Comparison of ENCODE assay signal across 8 cellular contexts in the genomic region with DNA sequence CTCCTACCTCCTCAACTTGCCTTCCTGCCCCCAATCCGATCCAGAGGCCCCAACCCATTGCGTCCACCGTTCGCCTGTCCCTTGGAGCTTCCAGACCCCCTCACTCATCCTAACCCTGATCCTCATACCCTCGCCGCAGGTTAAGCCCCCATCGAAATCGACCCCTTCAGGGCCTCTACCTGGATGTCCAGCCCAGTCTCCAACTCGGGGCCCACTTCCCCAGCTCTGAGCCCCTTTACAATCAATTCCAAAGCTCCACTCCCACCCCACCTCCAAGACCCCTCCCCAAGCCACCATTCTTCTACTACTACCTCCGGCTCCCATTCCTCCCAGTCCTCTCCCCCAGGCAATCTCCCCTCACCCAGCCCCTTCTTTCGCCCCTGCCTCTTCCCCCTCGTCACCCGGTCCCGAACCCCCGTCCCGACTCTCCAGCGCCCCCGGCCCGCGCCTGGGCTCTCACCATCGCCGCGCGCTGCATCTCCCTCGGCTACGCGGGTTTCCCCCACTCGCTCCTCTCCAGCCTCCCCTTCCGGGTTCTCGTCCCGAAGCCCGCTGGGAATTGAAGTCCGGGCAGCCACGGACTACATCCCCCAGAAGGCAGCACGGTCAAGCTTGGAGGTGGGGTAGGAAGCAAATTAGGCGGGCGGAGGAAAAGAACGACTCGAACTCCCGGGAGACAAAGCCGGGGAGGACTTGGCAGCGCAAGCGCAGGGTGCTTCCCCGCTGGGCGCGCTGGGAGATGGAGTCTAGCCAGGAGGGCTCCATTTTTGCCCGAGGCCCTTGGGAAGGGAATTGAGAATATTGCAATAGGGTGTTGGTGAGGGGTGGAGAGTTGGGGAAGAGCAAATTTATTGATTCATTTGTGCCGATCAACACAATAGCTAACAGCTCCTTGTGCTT. TPM values are rescaled to one million over a fixed set of nuclear protein-coding genes. Genes with fewer than 3 reads are reported as not detected.
DNase-seq lines count a peak whose midpoint lies in the region; ATAC-seq and TF ChIP-seq lines count a peak whose summit lies in the region.

A gene with protein sequence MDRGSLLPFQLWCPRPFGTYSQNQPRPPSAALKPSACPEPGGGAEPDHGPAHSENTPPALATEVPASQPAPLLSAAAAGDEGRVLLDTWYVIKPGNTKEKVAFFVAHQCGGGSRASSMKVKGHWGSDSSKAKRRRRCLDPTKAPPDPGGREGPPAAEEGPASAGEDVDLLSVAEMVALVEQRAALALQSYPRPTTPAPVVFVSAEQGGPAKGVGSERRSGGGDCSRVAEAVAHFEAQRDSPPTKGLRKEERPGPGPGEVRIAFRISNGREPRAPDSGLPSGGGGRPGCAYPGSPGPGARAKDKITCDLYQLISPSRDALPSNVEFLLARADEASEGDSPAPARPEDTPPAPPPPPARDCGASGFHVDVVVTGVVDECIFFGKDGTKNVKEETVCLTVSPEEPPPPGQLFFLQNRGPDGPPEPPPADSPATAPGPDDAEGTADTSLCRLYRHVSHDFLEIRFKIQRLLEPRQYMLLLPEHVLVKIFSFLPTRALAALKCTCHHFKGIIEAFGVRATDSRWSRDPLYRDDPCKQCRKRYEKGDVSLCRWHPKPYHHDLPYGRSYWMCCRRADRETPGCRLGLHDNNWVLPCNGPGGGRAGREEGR (minus strand): TSS at position 508 of the 900 bp plus-strand sequence. CDS start 17,401 bp downstream, outside the sequence.

- H3K14ac ChIP-seq in IMR-90 (replicated peaks; ENCODE audit: low read depth, low read length) = peak within 1 kb of the TSS; percentile 67

- peak within 1 kb of the TSS; percentile 70 for H3K4ac ChIP-seq in IMR-90 (ENCODE audit: low read depth, low read length)

- in situ Hi-C loops in IMR-90 (cut with MboI; ENCODE audit: low sequenced_read_pairs) = no loop called here

- peak within 1 kb of the TSS; percentile 80 for H4K5ac ChIP-seq in IMR-90 (ENCODE audit: low read depth, low read length)

- peaks cover 26 to 46% of the 10 kb centered on the region in 2 experiments for H3K79me1 ChIP-seq in IMR-90 (ENCODE audit: low read depth in 1 of 2, low read length in 2 of 2)

- peak within 1 kb of the TSS; percentile 61 for H3K56ac ChIP-seq in IMR-90 (ENCODE audit: extremely low read depth, insufficient read depth, low read length)

- H2BK120ac ChIP-seq in IMR-90 (ENCODE audit: low read depth, low read length) = peak within 1 kb of the TSS; percentile 31; the same call in 1 of the 2 replicates

- H3K4me1 ChIP-seq in IMR-90 (ENCODE audit: control insufficient read depth, insufficient read depth, low read length) = peaks cover 3% of the 10 kb centered on the region; the same call in 1 of the 2 replicates

- H3K27ac ChIP-seq in IMR-90 (ENCODE audit: insufficient read depth, low read length) = peak within 1 kb of the TSS; percentile 50

- H2AK9ac ChIP-seq in IMR-90 (replicated peaks; ENCODE audit: low read depth, low read length, poor library complexity) = peak within 1 kb of the TSS; percentile 95

- H3K27me3 ChIP-seq in IMR-90 (ENCODE audit: control insufficient read depth, insufficient read depth, low read length) = no peaks in the 10 kb centered on the region

- H3K18ac ChIP-seq in IMR-90 (ENCODE audit: low read depth, low read length) = no peak within 1 kb of the TSS

- peak; percentile 8; the same call in 1 of the 2 replicates for TF ChIP-seq RAD21 in IMR-90 (IDR thresholded peaks at IDR 0.05; ENCODE audit: low read length)

- TF ChIP-seq CTCF in IMR-90 (conservative IDR thresholded peaks at IDR 0.05; ENCODE audit: low read depth, low read length) = peak; percentile 35

- peak within 1 kb of the TSS; percentile 37 for H4K91ac ChIP-seq in IMR-90 (ENCODE audit: insufficient read depth, low read depth, low read length)

- peak; percentile 86 for ATAC-seq in GM21515 (IDR thresholded peaks at IDR 0.05; ENCODE audit: unreplicated experiment)
- peak; percentile 99 for ATAC-seq in IMR-90 (ENCODE audit: low read depth)

- dilution Hi-C loops in IMR-90 (cut with HindIII; ENCODE audit: low sequenced_read_pairs, unreplicated experiment) = no loop called here

- H3K4me3 ChIP-seq in IMR-90 (ENCODE audit: insufficient read depth, low read depth, low read length) = peak within 1 kb of the TSS; percentile 89

- peak within 1 kb of the TSS; percentile 26 for H2BK5ac ChIP-seq in IMR-90 (ENCODE audit: low read depth, low read length, poor library complexity, severe bottlenecking)

- H2BK15ac ChIP-seq in IMR-90 (ENCODE audit: low read depth, low read length) = peak within 1 kb of the TSS; percentile 11; the same call in 2 of the 3 replicates

- intact Hi-C loops in IMR-90 (cut with micrococcal nuclease) = loop anchor here (2.0 kb wide), 1 partner anchor 36 kb away; no protein-coding TSS in a partner anchor

- H3K23ac ChIP-seq in IMR-90 (ENCODE audit: low read depth, low read length) = peak within 1 kb of the TSS; percentile 86

- peak within 1 kb of the TSS; percentile 96 for H2AK5ac ChIP-seq in IMR-90 (ENCODE audit: low read depth, low read length)

- 1% methylated on average over 28 of the region's 48 CpGs; no CpG with 5 or more reads in 1 of the 2 experiments for WGBS in IMR-90 (ENCODE audit: extremely low coverage in 2 of 2, insufficient read length in 1 of 2), 2 experiments

- peak within 1 kb of the TSS; percentile 86 for H2AFZ ChIP-seq in IMR-90 (replicated peaks; ENCODE audit: low read length, poor library complexity)

- H3K36me3 ChIP-seq in IMR-90 (ENCODE audit: control insufficient read depth, insufficient read depth, low read length) = no peaks in the 10 kb centered on the region

- H3K9me3 ChIP-seq in IMR-90 (ENCODE audit: control insufficient read depth, insufficient read depth, low read length) = no peaks in the 10 kb centered on the region

- H2BK20ac ChIP-seq in IMR-90 (ENCODE audit: low read depth, low read length) = no peak within 1 kb of the TSS

- peaks cover 3% of the 10 kb centered on the region for H3K9me1 ChIP-seq in IMR-90 (ENCODE audit: insufficient read depth, low read length)

- peak within 1 kb of the TSS; percentile 92 for H3K9ac ChIP-seq in IMR-90 (ENCODE audit: low read depth, low read length)

- peak; percentile 98 for DNase-seq in DMS 273 treated with DMSO at 0.1 percent for 48 hours (lab: John Stamatoyannopoulos, UW)
- peak; percentile 98 for DNase-seq in IMR-90
- DNase-seq in OCI-M1 (lab: John Stamatoyannopoulos, UW) = peak; percentile 99
- peak; percentile 94 for DNase-seq in activated T-cell treated with anti-CD3 and anti-CD28 coated beads for 24 hours (ENCODE audit: low read depth)
- peak; percentile 96 for DNase-seq in epidermal melanocyte (ENCODE audit: insufficient read length, low spot score)
- peak; percentile 96 for DNase-seq in middle frontal gyrus (ENCODE audit: extremely low spot score, low spot score)
- DNase-seq in stimulated activated CD8-positive, alpha-beta memory T cell treated with anti-CD3 and anti-CD28 coated beads, Interleukin-2, amount 100 ng/mL, for 48 hours (ENCODE audit: low read depth in 2 of 2) = peak; percentile 84 to 92

- peak within 1 kb of the TSS; percentile 95 to 96 for H4K8ac ChIP-seq in IMR-90 (ENCODE audit: low read depth in 2 of 2, low read length in 2 of 2)

- BruUV-seq in IMR-90 (replicated peaks; lab: Mats Ljungman, UMichigan) = no TSS peak

- H3K4me2 ChIP-seq in IMR-90 (ENCODE audit: low read depth, low read length) = peak within 1 kb of the TSS; percentile 90

- peaks cover 2% of the 10 kb centered on the region; the same call in 1 of the 2 replicates for H4K20me1 ChIP-seq in IMR-90 (ENCODE audit: insufficient read depth, low read length)

- peak; percentile 65; the same call in 1 of the 2 replicates for TF ChIP-seq POLR2A in IMR-90 (IDR thresholded peaks at IDR 0.05; ENCODE audit: low read depth, low read length)

- POLR2A ChIA-PET in IMR-90 (lab: Charles Lee; ENCODE audit: unreplicated experiment) = interaction anchor here (0.6 to 1.3 kb wide), 3 partner anchors 13 to 617 kb away, joined by 5 to 20 read pairs (median 5); no protein-coding TSS in a partner anchor

- CTCF ChIA-PET in IMR-90 (lab: Yijun Ruan, JAX) = interaction anchor here (0.7 to 1.2 kb wide), 2 partner anchors 39 to 125 kb away, joined by 3 read pairs; no protein-coding TSS in a partner anchor

TF ChIP-seq in IMR-90, 13 proteins besides CTCF, POLR2A, EP300 and RAD21:
- TF ChIP-seq MAZ (IDR thresholded peaks at IDR 0.05; ENCODE audit: borderline replicate concordance, low read depth, low read length) (peak; percentile 89; the same call in 1 of the 2 replicates), MXI1 (IDR thresholded peaks at IDR 0.05; ENCODE audit: borderline replicate concordance, low read depth, low read length) (peak; percentile 26; the same call in 1 of the 2 replicates), RFX5 (IDR thresholded peaks at IDR 0.05; ENCODE audit: low read depth, low read length) (no peak)

RNA-seq across cellular contexts. Expression of the gene that starts here (rescaled TPM):
- total RNA-seq in IMR-90 (2012; rRNA removed) = 2.2 and 3.0 TPM in 2 replicates
- 6.8 and 7.0 TPM in 2 replicates for polyA plus RNA-seq in IMR-90 (2012; rRNA removed)
- polyA plus RNA-seq in IMR-90 (2012; cell fraction: cytosol; rRNA removed) = 4.4 and 7.9 TPM in 2 replicates
- polyA plus RNA-seq in IMR-90 (2012; cell fraction: nucleus; rRNA removed; ENCODE audit: low replicate concordance) = 15.3 and 29.9 TPM in 2 replicates

Comparison
In these comparisons a context has a peak if more than half of its experiments do, and no peak if none do; other contexts are left out.
1. Peak in every context shown above with its lines: DNase-seq, ATAC-seq, H3K4me3 ChIP-seq and H3K27ac ChIP-seq.